8 cellular contexts compared by ENCODE assay signal in genomic region chr3:153163349-153164008, GRCh38. TPM values are rescaled to one million over a fixed set of nuclear protein-coding genes. Genes with fewer than 3 reads are reported as not detected.
A peak's percentile ranks its signal among the peaks of the same experiment; 100 is the strongest.
DNase-seq lines count a peak whose midpoint lies in the region.

No MANE protein-coding gene starts in this region.

- H3K9me3 ChIP-seq in SJCRH30 (replicated peaks): no peaks in the 10 kb centered on the region
- H3K9me3 ChIP-seq in neuron (ENCODE audit: low read length): no peaks in the 10 kb centered on the region

- peak; percentile 8 for DNase-seq in activated CD4-positive, alpha-beta T cell treated with anti-CD3 and anti-CD28 coated beads, Interleukin-2, amount 10 ng/mL, durations not matched to agents 7 days and 5 days
- no peak for DNase-seq in activated CD4-positive, alpha-beta T cell treated with anti-CD3 and anti-CD28 coated beads for 4 hours
- peak; percentile 36 to 59 for DNase-seq in SJCRH30
- DNase-seq in epithelial cell of prostate (ENCODE audit: low read depth, low spot score): no peak
- DNase-seq in NCI-H2107 (lab: John Stamatoyannopoulos, UW): no peak
- DNase-seq in SKM-1 treated with dmso at 0.1 percent for 144 hours (lab: John Stamatoyannopoulos, UW; ENCODE audit: unreplicated experiment): no peak
- no peak for DNase-seq in stimulated activated CD4-positive, alpha-beta T cell treated with anti-CD3 and anti-CD28 coated beads, Interleukin-12 subunit alpha, Interleukin-12 subunit beta, amount 100 ng/mL, for 4 hours

- POLR2A ChIA-PET in activated CD4-positive, alpha-beta T cell treated with anti-CD3 and anti-CD28 coated beads, Interleukin-2, amount 10 ng/mL, durations not matched to agents 7 days and 5 days (lab: Charles Lee): no interaction called here

- H3K4me1 ChIP-seq in SJCRH30: no peaks in the 10 kb centered on the region; the same call in 1 of the 2 replicates
- H3K4me1 ChIP-seq in neuron (ENCODE audit: insufficient read depth, low read length): peaks cover 21% of the 10 kb centered on the region

- H3K36me3 ChIP-seq in SJCRH30 (peaks cover 16% of the 10 kb centered on the region; the same call in 1 of the 2 replicates), neuron (ENCODE audit: insufficient read depth, low read length) (peaks cover 6% of the 10 kb centered on the region)

- H3K27ac ChIP-seq in SJCRH30 (peak overlapping the region; percentile 98), epithelial cell of prostate (peak overlapping the region; percentile 99)

- H3K4me3 ChIP-seq in SJCRH30 (peak overlapping the region; percentile 81), neuron (ENCODE audit: low read length) (peak overlapping the region; percentile 74)

- no peaks in the 10 kb centered on the region for H3K9me3 Mint-ChIP-seq in activated CD4-positive, alpha-beta T cell treated with anti-CD3 and anti-CD28 coated beads, Interleukin-2, amount 10 ng/mL, durations not matched to agents 7 days and 5 days

- H3K27me3 Mint-ChIP-seq in activated CD4-positive, alpha-beta T cell treated with anti-CD3 and anti-CD28 coated beads, Interleukin-2, amount 10 ng/mL, durations not matched to agents 7 days and 5 days: no peaks in the 10 kb centered on the region

- peak overlapping the region; percentile 1 for H2AFZ ChIP-seq in neuron (ENCODE audit: low read depth, low read length)

- H3K27me3 ChIP-seq in SJCRH30: no peaks in the 10 kb centered on the region
- H3K27me3 ChIP-seq in neuron (ENCODE audit: insufficient read depth, low read length): no peaks in the 10 kb centered on the region

- H3K4me1 Mint-ChIP-seq in activated CD4-positive, alpha-beta T cell treated with anti-CD3 and anti-CD28 coated beads, Interleukin-2, amount 10 ng/mL, durations not matched to agents 7 days and 5 days: peaks cover 57% of the 10 kb centered on the region

- H3K27ac Mint-ChIP-seq in activated CD4-positive, alpha-beta T cell treated with anti-CD3 and anti-CD28 coated beads, Interleukin-2, amount 10 ng/mL, durations not matched to agents 7 days and 5 days: peak overlapping the region; percentile 99

- CTCF ChIA-PET in activated CD4-positive, alpha-beta T cell treated with anti-CD3 and anti-CD28 coated beads, Interleukin-2, amount 10 ng/mL, durations not matched to agents 7 days and 5 days (lab: Charles Lee): interaction anchor here (0.6 to 1.6 kb wide), 2 partner anchors 58 to 110 kb away, joined by 3 to 4 read pairs; no protein-coding TSS in a partner anchor

- peak overlapping the region; percentile 99 for H3K4me3 Mint-ChIP-seq in activated CD4-positive, alpha-beta T cell treated with anti-CD3 and anti-CD28 coated beads, Interleukin-2, amount 10 ng/mL, durations not matched to agents 7 days and 5 days

- H3K36me3 Mint-ChIP-seq in activated CD4-positive, alpha-beta T cell treated with anti-CD3 and anti-CD28 coated beads, Interleukin-2, amount 10 ng/mL, durations not matched to agents 7 days and 5 days (ENCODE audit: low read depth): peaks cover 44% of the 10 kb centered on the region

RNA-seq across cellular contexts. Expression of gene RAP2B, which starts 1.5 kb away (rescaled TPM):
- 10 to 100 TPM; 22.5 to 23.7 TPM for total RNA-seq in activated CD4-positive, alpha-beta T cell treated with anti-CD3 and anti-CD28 coated beads, Interleukin-2, amount 10 ng/mL, durations not matched to agents 7 days and 5 days
- 13.7 and 13.9 TPM in 2 replicates for total RNA-seq in SJCRH30 (2014; rRNA removed; shearing (Covaris generic))

Comparison
In these comparisons a context has a peak if more than half of its experiments do, and no peak if none do; other contexts are left out.
1. DNase-seq: peak in activated CD4-positive, alpha-beta T cell treated with anti-CD3 and anti-CD28 coated beads, Interleukin-2, amount 10 ng/mL, durations not matched to agents 7 days and 5 days (single experiment) and SJCRH30 (2 of 2); none in activated CD4-positive, alpha-beta T cell treated with anti-CD3 and anti-CD28 coated beads for 4 hours (0 of 2), epithelial cell of prostate (single experiment), NCI-H2107 (single experiment), SKM-1 treated with dmso at 0.1 percent for 144 hours (single experiment) and stimulated activated CD4-positive, alpha-beta T cell treated with anti-CD3 and anti-CD28 coated beads, Interleukin-12 subunit alpha, Interleukin-12 subunit beta, amount 100 ng/mL, for 4 hours (single experiment).